8 cellular contexts compared by ENCODE assay signal in genomic region chr5:69188811-69189161, GRCh38. TPM values are rescaled to one million over a fixed set of nuclear protein-coding genes. Genes with fewer than 3 reads are reported as not detected.
A peak's percentile ranks its signal among the peaks of the same experiment; 100 is the strongest.
DNase-seq lines count a peak whose midpoint lies in the region; ATAC-seq, FAIRE-seq and TF ChIP-seq lines count a peak whose summit lies in the region.

No MANE protein-coding gene starts in this region.

- no peak overlapping the region for H2BK12ac ChIP-seq in mesenchymal stem cell (ENCODE audit: low read length in 2 of 2)

- TF ChIP-seq POLR2A in heart left ventricle (IDR thresholded peaks at IDR 0.05) (no peak), GM12892 (IDR thresholded peaks at IDR 0.05; ENCODE audit: low read depth, low read length) (no peak)

- in situ Hi-C loops in astrocyte of the spinal cord (cut with HindIII; ENCODE audit: low sequenced_read_pairs), result no loop called here

- peak overlapping the region; percentile 89 for H4K8ac ChIP-seq in mesenchymal stem cell (ENCODE audit: low read length)

- TF ChIP-seq CTCF in heart left ventricle (IDR thresholded peaks at IDR 0.05), result no peak
- no peak for TF ChIP-seq CTCF in astrocyte of the spinal cord (IDR thresholded peaks at IDR 0.05; ENCODE audit: low read depth, low read length)

- H2BK15ac ChIP-seq in mesenchymal stem cell (ENCODE audit: low read depth, poor library complexity, severe bottlenecking), result no peak overlapping the region

- peak overlapping the region; percentile 58 to 95 (median 80) for H3K4me3 ChIP-seq in heart left ventricle
- peak overlapping the region; percentile 74 for H3K4me3 ChIP-seq in astrocyte of the spinal cord (ENCODE audit: low read depth, low read length)
- H3K4me3 ChIP-seq in mesenchymal stem cell (ENCODE audit: insufficient read depth in 1 of 2, low read depth in 1 of 2, low read length in 2 of 2), result peak overlapping the region; percentile 76 to 86
- peak overlapping the region; percentile 50 to 72 for H3K4me3 ChIP-seq in aorta (ENCODE audit: low read length in 2 of 2)

- peak overlapping the region in 1 of 2 experiments; percentile 6 for H3K14ac ChIP-seq in mesenchymal stem cell (ENCODE audit: low read length in 2 of 2)

- no peak for FAIRE-seq in GM12892 (lab: Jason Lieb, UNC)

- H3K27ac ChIP-seq in heart left ventricle, result peak overlapping the region in 11 of 12 donors; percentile 49 to 80 (median 68)
- H3K27ac ChIP-seq in mesenchymal stem cell (ENCODE audit: low read length, poor library complexity, severe bottlenecking), result peak overlapping the region; percentile 93
- H3K27ac ChIP-seq in aorta (ENCODE audit: low read depth in 1 of 2, low read length in 2 of 2), result no peak overlapping the region

- intact Hi-C loops in heart left ventricle (cut with DNase I) (loop anchor here in 3 of 10 donors (1.0 to 10.0 kb wide), 5 partner anchors 22 to 146 kb away; partner anchors contain the start of genes CCDC125 (in 1 of the 3), CCNB1 (in 1 of the 3) and CDK7 (in 1 of the 3)), Right ventricle myocardium inferior (cut with DNase I) (loop anchor here (2.0 kb wide), 1 partner anchor 22 kb away; the partner anchor contains the start of gene CCNB1), aorta (cut with DNase I) (no loop called here)

- H3K36me3 ChIP-seq in heart left ventricle (no peaks in the 10 kb centered on the region), mesenchymal stem cell (ENCODE audit: control insufficient read depth in 1 of 2, insufficient read depth in 2 of 2, low read depth in 1 of 2, low read length in 2 of 2) (no peaks in the 10 kb centered on the region), aorta (ENCODE audit: control insufficient read depth in 1 of 2, insufficient read depth in 2 of 2, low read length in 1 of 2) (no peaks in the 10 kb centered on the region)

- no peak overlapping the region for H2BK120ac ChIP-seq in mesenchymal stem cell (ENCODE audit: low read depth, low read length)

- H3K18ac ChIP-seq in mesenchymal stem cell (ENCODE audit: low read depth in 1 of 2, low read length in 2 of 2), result peak overlapping the region; percentile 80 to 89

- no peak overlapping the region for H3K23ac ChIP-seq in mesenchymal stem cell (ENCODE audit: low read length in 2 of 2)

- no peaks in the 10 kb centered on the region for H3K9me3 ChIP-seq in heart left ventricle
- H3K9me3 ChIP-seq in mesenchymal stem cell (ENCODE audit: control insufficient read depth, low read length), result no peaks in the 10 kb centered on the region
- H3K9me3 ChIP-seq in aorta (ENCODE audit: control insufficient read depth, low read length), result no peaks in the 10 kb centered on the region

- H4K91ac ChIP-seq in mesenchymal stem cell (ENCODE audit: low read length), result peak overlapping the region; percentile 80

- peaks cover 12% of the 10 kb centered on the region for H3K79me1 ChIP-seq in mesenchymal stem cell (replicated peaks; ENCODE audit: low read length, poor library complexity, severe bottlenecking)

- H2AFZ ChIP-seq in mesenchymal stem cell (ENCODE audit: low read depth, low read length), result peak overlapping the region; percentile 82

- peak overlapping the region; percentile 100 for H3K4me2 ChIP-seq in mesenchymal stem cell (ENCODE audit: low read length, poor library complexity, severe bottlenecking)

- peak in 1 of 4 donors; percentile 25 for ATAC-seq in heart left ventricle
- no peak for ATAC-seq in Right ventricle myocardium inferior
- no peak for ATAC-seq in aorta (ENCODE audit: low FRiP score)
- no peak for ATAC-seq in HG03196 (IDR thresholded peaks at IDR 0.05; ENCODE audit: unreplicated experiment)

- H3K4ac ChIP-seq in mesenchymal stem cell (ENCODE audit: low read depth in 1 of 2, low read length in 2 of 2), result peak overlapping the region; percentile 57 to 84

- DNase-seq in heart left ventricle, result no peak
- DNase-seq in Right ventricle myocardium inferior (ENCODE audit: missing footprints), result no peak
- peak; percentile 16 for DNase-seq in astrocyte of the spinal cord (ENCODE audit: low read depth, low spot score)
- no peak for DNase-seq in mesenchymal stem cell
- no peak for DNase-seq in aorta
- DNase-seq in AML-193 (lab: John Stamatoyannopoulos, UW), result no peak
- DNase-seq in GM12892 (ENCODE audit: insufficient read length), result no peak

- H2BK5ac ChIP-seq in mesenchymal stem cell (ENCODE audit: low read depth, low read length, poor library complexity, severe bottlenecking), result peak overlapping the region; percentile 62

- H3K9ac ChIP-seq in mesenchymal stem cell (ENCODE audit: low read length), result peak overlapping the region; percentile 95

- H3K4me1 ChIP-seq in heart left ventricle, result peaks cover 0 to 17% (median 10%) of the 10 kb centered on the region in 12 donors
- H3K4me1 ChIP-seq in mesenchymal stem cell (ENCODE audit: control insufficient read depth, insufficient read depth, low read depth, low read length), result peaks cover 10% of the 10 kb centered on the region
- H3K4me1 ChIP-seq in aorta (ENCODE audit: control insufficient read depth in 1 of 2, insufficient read depth in 2 of 2, low read length in 2 of 2), result peaks cover 0 to 2% of the 10 kb centered on the region in 2 donors

- peak overlapping the region; percentile 49 for H2AK5ac ChIP-seq in mesenchymal stem cell (ENCODE audit: low read length, severe bottlenecking)

- H3K27me3 ChIP-seq in heart left ventricle (no peaks in the 10 kb centered on the region), mesenchymal stem cell (ENCODE audit: control insufficient read depth in 1 of 2, insufficient read depth in 1 of 2, low read length in 2 of 2) (no peaks in the 10 kb centered on the region), aorta (ENCODE audit: control insufficient read depth in 1 of 2, insufficient read depth in 2 of 2, low read length in 1 of 2) (no peaks in the 10 kb centered on the region)

- WGBS in heart left ventricle, 4 donors, result 16 to 23% (median 23%) methylated on average over 8 of the region's 8 CpGs
- 28% methylated on average over 8 of the region's 8 CpGs for WGBS in mesenchymal stem cell
- WGBS in aorta, 2 donors, result 5 to 8% methylated on average over 8 of the region's 8 CpGs

RNA-seq across cellular contexts. Expression of gene CENPH, which starts 0.6 kb away (rescaled TPM):
- 1 to 10 TPM; 1.1 to 6.9 (median 2.7) TPM for total RNA-seq in heart left ventricle
- 1 to 10 TPM; 2.0 to 3.8 TPM for polyA plus RNA-seq in heart left ventricle
- 3.6 TPM for total RNA-seq in Right ventricle myocardium inferior
- polyA plus RNA-seq in mesenchymal stem cell (2013, experiment 1 of 2), result 3.5 TPM
- polyA plus RNA-seq in mesenchymal stem cell (2013, experiment 2 of 2), result 4.0 TPM
- total RNA-seq in aorta, result 1 to 10 TPM; 2.2 to 2.3 TPM
- polyA plus RNA-seq in aorta, result 1 to 10 TPM in 1 of 2 donors, under 1 TPM in 1; 0.38 to 3.3 TPM
- polyA plus RNA-seq in GM12892 (2012; ENCODE audit: missing spikeins), result 50.0 TPM

RNA-seq across cellular contexts. Expression of gene CCNB1, which starts 21.8 kb away (rescaled TPM):
- total RNA-seq in heart left ventricle (10 to 100 TPM in 1 of 9 donors, 1 to 10 TPM in 8; 1.3 to 22.9 (median 3.8) TPM), Right ventricle myocardium inferior (3.5 TPM), aorta (1 to 10 TPM; 1.5 to 4.6 TPM)
- polyA plus RNA-seq in heart left ventricle (1 to 10 TPM; 1.4 to 3.6 TPM), aorta (1 to 10 TPM; 1.6 to 2.0 TPM)
- polyA plus RNA-seq in mesenchymal stem cell (2013, experiment 1 of 2), result 22.5 TPM
- 21.7 TPM for polyA plus RNA-seq in mesenchymal stem cell (2013, experiment 2 of 2)
- polyA plus RNA-seq in GM12892 (2012; ENCODE audit: missing spikeins), result 70.8 TPM

RNA-seq across cellular contexts. Expression of gene CDK7, which starts 45.9 kb away (rescaled TPM):
- total RNA-seq in heart left ventricle (10 to 100 TPM in 7 of 9 donors, 1 to 10 TPM in 2; 9.6 to 23.1 (median 14.5) TPM), Right ventricle myocardium inferior (10.5 TPM), aorta (10 to 100 TPM; 22.0 to 22.7 TPM)
- polyA plus RNA-seq in heart left ventricle (10 to 100 TPM; 11.6 to 21.1 TPM), aorta (10 to 100 TPM; 15.8 to 23.9 TPM)
- polyA plus RNA-seq in mesenchymal stem cell (2013, experiment 1 of 2), result 63.6 TPM
- 57.1 TPM for polyA plus RNA-seq in mesenchymal stem cell (2013, experiment 2 of 2)
- 69.0 TPM for polyA plus RNA-seq in GM12892 (2012; ENCODE audit: missing spikeins)

Comparison
In these comparisons a context has a peak if more than half of its experiments do, and no peak if none do; other contexts are left out.
1. H3K27ac ChIP-seq: peak in heart left ventricle (11 of 12) and mesenchymal stem cell (single experiment); none in aorta (0 of 2).
2. Peak in every context shown above with its lines, with median percentiles within 50 percentile points of each other: H3K4me3 ChIP-seq.